In the genomic region with DNA sequence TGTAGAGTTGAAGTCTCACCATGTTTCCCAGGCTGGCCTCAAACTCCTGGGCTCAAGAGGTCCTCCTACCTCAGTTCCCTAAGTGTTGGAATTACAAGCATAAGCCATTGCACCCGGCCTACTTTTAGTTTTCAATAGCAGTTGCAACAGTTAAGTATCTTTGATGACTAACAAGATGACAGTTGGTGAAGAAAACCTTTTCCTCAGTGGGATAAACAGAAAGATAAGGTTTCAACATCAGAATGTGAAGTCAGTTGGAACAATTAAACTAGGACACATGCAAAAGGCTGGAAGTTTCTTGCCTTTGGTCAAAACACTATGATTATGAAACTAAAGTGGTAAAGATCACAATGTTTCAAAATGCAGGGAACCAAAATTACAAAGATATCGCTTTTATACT, we compare ENCODE assay signal across 12 cellular contexts.
DNase-seq lines count a peak whose midpoint lies in the region; ATAC-seq and TF ChIP-seq lines count a peak whose summit lies in the region.
"Had no signal": no experiment of that assay in that cellular context is flagged by ENCODE, and none has a peak within 500 bp of the region (broad histone marks: within the 10 kb centered on the region; RNA-seq: fewer than 3 reads in every experiment).

No MANE protein-coding gene starts in this region.

- H3K27ac ChIP-seq in left lung (peak overlapping the region; percentile 0 to 28), tibial nerve (peak overlapping the region in 2 of 4 donors; percentile 13 to 70)
- H3K27ac ChIP-seq: C4-2B had no signal

- DNase-seq in AG04449 (ENCODE audit: low read depth, low spot score) (peak; percentile 26), HCEC 1CT (peak; percentile 90), adipocyte (ENCODE audit: low read depth) (peak; percentile 89), left lung (no peak), tibial nerve (ENCODE audit: low spot score in 2 of 2) (no peak)
- no peak for DNase-seq in activated naive CD8-positive, alpha-beta T cell treated with anti-CD3 and anti-CD28 coated beads, Interleukin-2, amount 50 U/mL, for 24 hours
- DNase-seq in activated CD8-positive, alpha-beta T cell treated with anti-CD3 and anti-CD28 coated beads for 36 hours: no peak
- DNase-seq: activated CD4-positive, alpha-beta T cell treated with anti-CD3 and anti-CD28 coated beads, Interleukin-2, amount 10 ng/mL, durations not matched to agents 7 days and 5 days; activated naive CD4-positive, alpha-beta T cell treated with anti-CD3 and anti-CD28 coated beads, Interleukin-2, amount 10 ng/mL, durations not matched to agents 7 days and 5 days; effector memory CD8-positive, alpha-beta T cell had no signal

- no peak overlapping the region for H3K4me3 Mint-ChIP-seq in activated naive CD8-positive, alpha-beta T cell treated with anti-CD3 and anti-CD28 coated beads, Interleukin-2, amount 50 U/mL, for 24 hours
- H3K4me3 Mint-ChIP-seq in activated CD8-positive, alpha-beta T cell treated with anti-CD3 and anti-CD28 coated beads for 36 hours: no peak overlapping the region
- H3K4me3 Mint-ChIP-seq: activated CD4-positive, alpha-beta T cell treated with anti-CD3 and anti-CD28 coated beads, Interleukin-2, amount 10 ng/mL, durations not matched to agents 7 days and 5 days; activated naive CD4-positive, alpha-beta T cell treated with anti-CD3 and anti-CD28 coated beads, Interleukin-2, amount 10 ng/mL, durations not matched to agents 7 days and 5 days; effector memory CD8-positive, alpha-beta T cell had no signal

- intact Hi-C loops in left lung (cut with DNase I): no loop called here
- intact Hi-C loops in activated CD8-positive, alpha-beta T cell treated with anti-CD3 and anti-CD28 coated beads for 36 hours (cut with micrococcal nuclease): no loop called here

- 81 to 93% methylated on average over 2 of the region's 2 CpGs for WGBS in tibial nerve, 2 donors

- H3K4me3 ChIP-seq in AG04449 (ENCODE audit: low read depth, low read length) (no peak overlapping the region), adipocyte (ENCODE audit: low read length) (peak overlapping the region; percentile 49), left lung (no peak overlapping the region), tibial nerve (no peak overlapping the region)

- TF ChIP-seq EP300 in tibial nerve (IDR thresholded peaks at IDR 0.05): peak in 1 of 2 donors; percentile 78

- TF ChIP-seq CTCF in AG04449 (IDR thresholded peaks at IDR 0.05; ENCODE audit: insufficient read depth, low read length, missing control alignments) (no peak), left lung (IDR thresholded peaks at IDR 0.05) (no peak), tibial nerve (IDR thresholded peaks at IDR 0.05) (no peak)
- no peak for TF ChIP-seq CTCF in activated CD8-positive, alpha-beta T cell treated with anti-CD3 and anti-CD28 coated beads for 36 hours (IDR thresholded peaks at IDR 0.05)

- POLR2A ChIA-PET in AG04449 (lab: Yijun Ruan, JAX): no interaction called here
- POLR2A ChIA-PET in activated CD8-positive, alpha-beta T cell treated with anti-CD3 and anti-CD28 coated beads for 36 hours (lab: Charles Lee): no interaction called here

- no peaks in the 10 kb centered on the region for H3K9me3 Mint-ChIP-seq in activated naive CD8-positive, alpha-beta T cell treated with anti-CD3 and anti-CD28 coated beads, Interleukin-2, amount 50 U/mL, for 24 hours
- H3K9me3 Mint-ChIP-seq in activated CD8-positive, alpha-beta T cell treated with anti-CD3 and anti-CD28 coated beads for 36 hours: no peaks in the 10 kb centered on the region
- H3K9me3 Mint-ChIP-seq: activated CD4-positive, alpha-beta T cell treated with anti-CD3 and anti-CD28 coated beads, Interleukin-2, amount 10 ng/mL, durations not matched to agents 7 days and 5 days; activated naive CD4-positive, alpha-beta T cell treated with anti-CD3 and anti-CD28 coated beads, Interleukin-2, amount 10 ng/mL, durations not matched to agents 7 days and 5 days; effector memory CD8-positive, alpha-beta T cell had no signal

- CTCF ChIA-PET in AG04449 (lab: Yijun Ruan, JAX): no interaction called here
- CTCF ChIA-PET in activated CD8-positive, alpha-beta T cell treated with anti-CD3 and anti-CD28 coated beads for 36 hours (lab: Charles Lee): interaction anchor here (1.3 kb wide), 1 partner anchor 8 kb away, joined by 3 read pairs; no protein-coding TSS in a partner anchor

- H3K27me3 Mint-ChIP-seq in activated naive CD8-positive, alpha-beta T cell treated with anti-CD3 and anti-CD28 coated beads, Interleukin-2, amount 50 U/mL, for 24 hours: no peaks in the 10 kb centered on the region
- H3K27me3 Mint-ChIP-seq in activated CD8-positive, alpha-beta T cell treated with anti-CD3 and anti-CD28 coated beads for 36 hours: no peaks in the 10 kb centered on the region
- H3K27me3 Mint-ChIP-seq: activated CD4-positive, alpha-beta T cell treated with anti-CD3 and anti-CD28 coated beads, Interleukin-2, amount 10 ng/mL, durations not matched to agents 7 days and 5 days; activated naive CD4-positive, alpha-beta T cell treated with anti-CD3 and anti-CD28 coated beads, Interleukin-2, amount 10 ng/mL, durations not matched to agents 7 days and 5 days; effector memory CD8-positive, alpha-beta T cell had no signal

- H3K36me3 Mint-ChIP-seq in activated naive CD8-positive, alpha-beta T cell treated with anti-CD3 and anti-CD28 coated beads, Interleukin-2, amount 50 U/mL, for 24 hours (ENCODE audit: low read depth): no peaks in the 10 kb centered on the region
- H3K36me3 Mint-ChIP-seq in activated CD8-positive, alpha-beta T cell treated with anti-CD3 and anti-CD28 coated beads for 36 hours (ENCODE audit: low read depth): no peaks in the 10 kb centered on the region
- H3K36me3 Mint-ChIP-seq: activated naive CD4-positive, alpha-beta T cell treated with anti-CD3 and anti-CD28 coated beads, Interleukin-2, amount 10 ng/mL, durations not matched to agents 7 days and 5 days had no signal

- H3K9ac ChIP-seq in adipocyte (ENCODE audit: low read length): peak overlapping the region; percentile 86

- H3K36me3 ChIP-seq in adipocyte (ENCODE audit: control insufficient read depth, insufficient read depth, low read length, severe bottlenecking) (no peaks in the 10 kb centered on the region), left lung (no peaks in the 10 kb centered on the region), tibial nerve (no peaks in the 10 kb centered on the region)

- H3K4me1 ChIP-seq in adipocyte (ENCODE audit: control insufficient read depth, insufficient read depth, low read length) (peaks cover 80% of the 10 kb centered on the region), left lung (peaks cover 6 to 45% of the 10 kb centered on the region in 2 donors), tibial nerve (peaks cover 0 to 43% (median 7%) of the 10 kb centered on the region in 4 donors)

- H3K4me1 Mint-ChIP-seq in activated naive CD8-positive, alpha-beta T cell treated with anti-CD3 and anti-CD28 coated beads, Interleukin-2, amount 50 U/mL, for 24 hours: no peaks in the 10 kb centered on the region
- no peaks in the 10 kb centered on the region for H3K4me1 Mint-ChIP-seq in activated CD8-positive, alpha-beta T cell treated with anti-CD3 and anti-CD28 coated beads for 36 hours (ENCODE audit: low read depth)
- H3K4me1 Mint-ChIP-seq: activated CD4-positive, alpha-beta T cell treated with anti-CD3 and anti-CD28 coated beads, Interleukin-2, amount 10 ng/mL, durations not matched to agents 7 days and 5 days; activated naive CD4-positive, alpha-beta T cell treated with anti-CD3 and anti-CD28 coated beads, Interleukin-2, amount 10 ng/mL, durations not matched to agents 7 days and 5 days had no signal

- ATAC-seq in left lung (peak; percentile 14), GM21825 (IDR thresholded peaks at IDR 0.05; ENCODE audit: unreplicated experiment) (no peak)
- ATAC-seq in activated naive CD8-positive, alpha-beta T cell treated with anti-CD3 and anti-CD28 coated beads, Interleukin-2, amount 50 U/mL, for 24 hours: no peak
- no peak for ATAC-seq in activated CD8-positive, alpha-beta T cell treated with anti-CD3 and anti-CD28 coated beads for 36 hours
- ATAC-seq: effector memory CD8-positive, alpha-beta T cell had no signal

- no peaks in the 10 kb centered on the region for H3K9me3 ChIP-seq in adipocyte (ENCODE audit: control insufficient read depth, low read length)
- no peaks in the 10 kb centered on the region for H3K9me3 ChIP-seq in left lung
- H3K9me3 ChIP-seq in tibial nerve: no peaks in the 10 kb centered on the region

- TF ChIP-seq POLR2A in tibial nerve (IDR thresholded peaks at IDR 0.05): no peak

- H3K27ac Mint-ChIP-seq in activated naive CD8-positive, alpha-beta T cell treated with anti-CD3 and anti-CD28 coated beads, Interleukin-2, amount 50 U/mL, for 24 hours: no peak overlapping the region
- H3K27ac Mint-ChIP-seq in activated CD8-positive, alpha-beta T cell treated with anti-CD3 and anti-CD28 coated beads for 36 hours: no peak overlapping the region
- H3K27ac Mint-ChIP-seq: activated CD4-positive, alpha-beta T cell treated with anti-CD3 and anti-CD28 coated beads, Interleukin-2, amount 10 ng/mL, durations not matched to agents 7 days and 5 days; activated naive CD4-positive, alpha-beta T cell treated with anti-CD3 and anti-CD28 coated beads, Interleukin-2, amount 10 ng/mL, durations not matched to agents 7 days and 5 days; effector memory CD8-positive, alpha-beta T cell had no signal

- H3K27me3 ChIP-seq in adipocyte (replicated peaks; ENCODE audit: control insufficient read depth, insufficient read depth, low read length) (no peaks in the 10 kb centered on the region), left lung (no peaks in the 10 kb centered on the region), tibial nerve (no peaks in the 10 kb centered on the region)

Comparison
In these comparisons a context has a peak if more than half of its experiments do, and no peak if none do; other contexts are left out.
1. DNase-seq: peak in AG04449 (single experiment), HCEC 1CT (single experiment) and adipocyte (single experiment); none in left lung (0 of 2), activated naive CD8-positive, alpha-beta T cell treated with anti-CD3 and anti-CD28 coated beads, Interleukin-2, amount 50 U/mL, for 24 hours (single experiment), tibial nerve (0 of 2) and activated CD8-positive, alpha-beta T cell treated with anti-CD3 and anti-CD28 coated beads for 36 hours (single experiment).